In genomic region chr22:39501644-39502108, GRCh38 we compare ENCODE assay signal across 8 cellular contexts. TPM values are rescaled to one million over a fixed set of nuclear protein-coding genes. Genes with fewer than 3 reads are reported as not detected.
A peak's percentile ranks its signal among the peaks of the same experiment; 100 is the strongest.
DNase-seq lines count a peak whose midpoint lies in the region; ATAC-seq and TF ChIP-seq lines count a peak whose summit lies in the region.

No MANE protein-coding gene starts in this region.

- peaks cover 12% of the 10 kb centered on the region for H3K79me1 ChIP-seq in mesendoderm (ENCODE audit: low read length)

- H3K23ac ChIP-seq in mesendoderm (ENCODE audit: low read length), result peak overlapping the region; percentile 56

- no peak overlapping the region for H4K5ac ChIP-seq in mesendoderm (ENCODE audit: low read length)

- peaks cover 38% of the 10 kb centered on the region for H3K4me1 Mint-ChIP-seq in stimulated activated naive CD8-positive, alpha-beta T cell treated with anti-CD3 and anti-CD28 coated beads, Interleukin-15, Interleukin-2, amounts not matched to agents 100 ng/mL and 50 ng/mL, for 24 hours (ENCODE audit: low read depth)

- H3K27ac ChIP-seq in mesendoderm (ENCODE audit: low read depth, low read length) (no peak overlapping the region), vagina (peak overlapping the region; percentile 83)

- H3K36me3 Mint-ChIP-seq in stimulated activated naive CD8-positive, alpha-beta T cell treated with anti-CD3 and anti-CD28 coated beads, Interleukin-15, Interleukin-2, amounts not matched to agents 100 ng/mL and 50 ng/mL, for 24 hours (ENCODE audit: low read depth), result peaks cover 38% of the 10 kb centered on the region

- H2BK5ac ChIP-seq in mesendoderm (ENCODE audit: low read length), result no peak overlapping the region

- peak overlapping the region; percentile 89 for H3K56ac ChIP-seq in mesendoderm (ENCODE audit: low read length)

- H3K36me3 ChIP-seq in mesendoderm (ENCODE audit: control insufficient read depth, insufficient read depth, low read length), result peaks cover 14% of the 10 kb centered on the region
- H3K36me3 ChIP-seq in vagina, result peaks cover 0 to 27% of the 10 kb centered on the region in 2 donors

- in situ Hi-C loops in astrocyte of the spinal cord (cut with HindIII; ENCODE audit: low sequenced_read_pairs), result no loop called here

- no peak overlapping the region for H2BK120ac ChIP-seq in mesendoderm (ENCODE audit: low read depth, low read length)

- no peak overlapping the region for H3K18ac ChIP-seq in mesendoderm (ENCODE audit: low read length)

- H4K8ac ChIP-seq in mesendoderm (ENCODE audit: low read depth, low read length), result no peak overlapping the region

- H3K27me3 ChIP-seq in mesendoderm (ENCODE audit: insufficient read depth, low read length, poor library complexity), result no peaks in the 10 kb centered on the region
- H3K27me3 ChIP-seq in vagina, result no peaks in the 10 kb centered on the region

- ATAC-seq in stimulated activated naive CD8-positive, alpha-beta T cell treated with anti-CD3 and anti-CD28 coated beads, Interleukin-15, Interleukin-2, amounts not matched to agents 100 U/mL and 50 U/mL, for 24 hours, result no peak
- no peak for ATAC-seq in GM19395 (IDR thresholded peaks at IDR 0.05; ENCODE audit: unreplicated experiment)

- H3K4me1 ChIP-seq in mesendoderm (ENCODE audit: control insufficient read depth, low read depth, low read length) (peaks cover 6% of the 10 kb centered on the region), vagina (peaks cover 33% of the 10 kb centered on the region)

- no peak overlapping the region for H2AK5ac ChIP-seq in mesendoderm (ENCODE audit: low read length)

- no peaks in the 10 kb centered on the region for H3K9me3 Mint-ChIP-seq in stimulated activated naive CD8-positive, alpha-beta T cell treated with anti-CD3 and anti-CD28 coated beads, Interleukin-15, Interleukin-2, amounts not matched to agents 100 ng/mL and 50 ng/mL, for 24 hours

- no peak for TF ChIP-seq POLR2A in vagina (IDR thresholded peaks at IDR 0.05)

- H3K9me3 ChIP-seq in vagina, result no peaks in the 10 kb centered on the region

- no peak overlapping the region for H3K4ac ChIP-seq in mesendoderm (ENCODE audit: low read depth, low read length)

- H3K79me2 ChIP-seq in mesendoderm (ENCODE audit: control insufficient read depth, insufficient read depth, low read length), result peaks cover 11% of the 10 kb centered on the region

- peak overlapping the region; percentile 70 for H3K4me2 ChIP-seq in mesendoderm (ENCODE audit: low read length)

- peak overlapping the region; percentile 2 for H3K27ac Mint-ChIP-seq in stimulated activated naive CD8-positive, alpha-beta T cell treated with anti-CD3 and anti-CD28 coated beads, Interleukin-15, Interleukin-2, amounts not matched to agents 100 ng/mL and 50 ng/mL, for 24 hours

- H3K4me3 Mint-ChIP-seq in stimulated activated naive CD8-positive, alpha-beta T cell treated with anti-CD3 and anti-CD28 coated beads, Interleukin-15, Interleukin-2, amounts not matched to agents 100 ng/mL and 50 ng/mL, for 24 hours, result peak overlapping the region; percentile 91

- H3K4me3 ChIP-seq in astrocyte of the spinal cord (ENCODE audit: low read depth, low read length) (peak overlapping the region; percentile 86), mesendoderm (ENCODE audit: low read length) (peak overlapping the region; percentile 32), vagina (peak overlapping the region; percentile 57 to 73)

- TF ChIP-seq CTCF in astrocyte of the spinal cord (IDR thresholded peaks at IDR 0.05; ENCODE audit: low read depth, low read length) (no peak), vagina (IDR thresholded peaks at IDR 0.05) (no peak)

- no peak overlapping the region for H2BK15ac ChIP-seq in mesendoderm (replicated peaks; ENCODE audit: low read depth)

- peak overlapping the region; percentile 76 for H3K9ac ChIP-seq in mesendoderm (ENCODE audit: low read length)

- intact Hi-C loops in vagina (cut with DNase I), result no loop called here

- DNase-seq in stimulated activated naive CD8-positive, alpha-beta T cell treated with anti-CD3 and anti-CD28 coated beads, Interleukin-15, Interleukin-2, amounts not matched to agents 100 U/mL and 50 U/mL, for 24 hours, result no peak
- DNase-seq in astrocyte of the spinal cord (ENCODE audit: low read depth, low spot score), result no peak
- no peak for DNase-seq in mesendoderm
- no peak for DNase-seq in vagina (ENCODE audit: extremely low spot score in 2 of 2)
- no peak for DNase-seq in stimulated activated CD4-positive, alpha-beta T cell treated with anti-CD3 and anti-CD28 coated beads, Interleukin-12 subunit alpha, Interleukin-12 subunit beta, amount 100 ng/mL, for 4 hours
- DNase-seq in RPMI8226, result no peak

- no peaks in the 10 kb centered on the region for H3K27me3 Mint-ChIP-seq in stimulated activated naive CD8-positive, alpha-beta T cell treated with anti-CD3 and anti-CD28 coated beads, Interleukin-15, Interleukin-2, amounts not matched to agents 100 ng/mL and 50 ng/mL, for 24 hours

- WGBS in mesendoderm (ENCODE audit: extremely low coverage, insufficient coverage, low lambda C conversion rate), result no CpG with 5 or more reads among the region's 13 CpGs

RNA-seq across cellular contexts. Expression of gene MIEF1, which starts 0.4 kb away (rescaled TPM):
- 28.6 TPM for polyA plus RNA-seq in mesendoderm (2013, experiment 1 of 2)
- 28.4 TPM for polyA plus RNA-seq in mesendoderm (2013, experiment 2 of 2)
- 18.9 TPM for total RNA-seq in vagina

RNA-seq across cellular contexts. Expression of gene ATF4, which starts 18.7 kb away (rescaled TPM):
- 631 TPM for polyA plus RNA-seq in mesendoderm (2013, experiment 1 of 2)
- 629 TPM for polyA plus RNA-seq in mesendoderm (2013, experiment 2 of 2)
- 246 TPM for total RNA-seq in vagina

RNA-seq across cellular contexts. Expression of gene RPS19BP1, which starts 30.9 kb away (rescaled TPM):
- polyA plus RNA-seq in mesendoderm (2013, experiment 1 of 2), result 84.4 TPM
- 84.3 TPM for polyA plus RNA-seq in mesendoderm (2013, experiment 2 of 2)
- total RNA-seq in vagina, result 107 TPM

RNA-seq across cellular contexts. Expression of gene MGAT3, which starts 44.9 kb away (rescaled TPM):
- 2.4 TPM for polyA plus RNA-seq in mesendoderm (2013, experiment 1 of 2)
- 2.4 TPM for polyA plus RNA-seq in mesendoderm (2013, experiment 2 of 2)
- total RNA-seq in vagina, result 0.98 TPM

Comparison
In these comparisons a context has a peak if more than half of its experiments do, and no peak if none do; other contexts are left out.
1. H3K4me3 ChIP-seq: peak in every context shown above with its lines; median percentile 86 in astrocyte of the spinal cord; 65 in vagina; 32 in mesendoderm.